Comparison of ENCODE assay signal across 1 cellular context in genomic region chr20:17827759-17828559, GRCh38.
TF ChIP-seq lines count a peak whose summit lies in the region.

No MANE protein-coding gene starts in this region.

TF ChIP-seq in HepG2, 621 proteins besides CTCF, POLR2A, EP300 and RAD21 (continued from another document and continues in another):
- TF ChIP-seq, protein P1, sequence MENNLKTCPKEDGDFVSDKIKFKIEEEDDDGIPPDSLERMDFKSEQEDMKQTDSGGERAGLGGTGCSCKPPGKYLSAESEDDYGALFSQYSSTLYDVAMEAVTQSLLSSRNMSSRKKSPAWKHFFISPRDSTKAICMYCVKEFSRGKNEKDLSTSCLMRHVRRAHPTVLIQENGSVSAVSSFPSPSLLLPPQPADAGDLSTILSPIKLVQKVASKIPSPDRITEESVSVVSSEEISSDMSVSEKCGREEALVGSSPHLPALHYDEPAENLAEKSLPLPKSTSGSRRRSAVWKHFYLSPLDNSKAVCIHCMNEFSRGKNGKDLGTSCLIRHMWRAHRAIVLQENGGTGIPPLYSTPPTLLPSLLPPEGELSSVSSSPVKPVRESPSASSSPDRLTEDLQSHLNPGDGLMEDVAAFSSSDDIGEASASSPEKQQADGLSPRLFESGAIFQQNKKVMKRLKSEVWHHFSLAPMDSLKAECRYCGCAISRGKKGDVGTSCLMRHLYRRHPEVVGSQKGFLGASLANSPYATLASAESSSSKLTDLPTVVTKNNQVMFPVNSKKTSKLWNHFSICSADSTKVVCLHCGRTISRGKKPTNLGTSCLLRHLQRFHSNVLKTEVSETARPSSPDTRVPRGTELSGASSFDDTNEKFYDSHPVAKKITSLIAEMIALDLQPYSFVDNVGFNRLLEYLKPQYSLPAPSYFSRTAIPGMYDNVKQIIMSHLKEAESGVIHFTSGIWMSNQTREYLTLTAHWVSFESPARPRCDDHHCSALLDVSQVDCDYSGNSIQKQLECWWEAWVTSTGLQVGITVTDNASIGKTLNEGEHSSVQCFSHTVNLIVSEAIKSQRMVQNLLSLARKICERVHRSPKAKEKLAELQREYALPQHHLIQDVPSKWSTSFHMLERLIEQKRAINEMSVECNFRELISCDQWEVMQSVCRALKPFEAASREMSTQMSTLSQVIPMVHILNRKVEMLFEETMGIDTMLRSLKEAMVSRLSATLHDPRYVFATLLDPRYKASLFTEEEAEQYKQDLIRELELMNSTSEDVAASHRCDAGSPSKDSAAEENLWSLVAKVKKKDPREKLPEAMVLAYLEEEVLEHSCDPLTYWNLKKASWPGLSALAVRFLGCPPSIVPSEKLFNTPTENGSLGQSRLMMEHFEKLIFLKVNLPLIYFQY (CRISPR knock-in tag; IDR thresholded peaks at IDR 0.05; ENCODE audit: borderline replicate concordance) = peak; percentile 62; the same call in 1 of the 2 replicates
- TF ChIP-seq, protein P2, sequence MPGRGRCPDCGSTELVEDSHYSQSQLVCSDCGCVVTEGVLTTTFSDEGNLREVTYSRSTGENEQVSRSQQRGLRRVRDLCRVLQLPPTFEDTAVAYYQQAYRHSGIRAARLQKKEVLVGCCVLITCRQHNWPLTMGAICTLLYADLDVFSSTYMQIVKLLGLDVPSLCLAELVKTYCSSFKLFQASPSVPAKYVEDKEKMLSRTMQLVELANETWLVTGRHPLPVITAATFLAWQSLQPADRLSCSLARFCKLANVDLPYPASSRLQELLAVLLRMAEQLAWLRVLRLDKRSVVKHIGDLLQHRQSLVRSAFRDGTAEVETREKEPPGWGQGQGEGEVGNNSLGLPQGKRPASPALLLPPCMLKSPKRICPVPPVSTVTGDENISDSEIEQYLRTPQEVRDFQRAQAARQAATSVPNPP (CRISPR knock-in tag; IDR thresholded peaks at IDR 0.05) = 0 out of 2 replicates have a peak, but pooled peaks have one; percentile 6
- TF ChIP-seq KLF16 (CRISPR knock-in tag; IDR thresholded peaks at IDR 0.05) = no peak
- TF ChIP-seq DPF2 (CRISPR knock-in tag; IDR thresholded peaks at IDR 0.05; ENCODE audit: borderline replicate concordance, low read depth) = 0 out of 2 replicates have a peak, but pooled peaks have one; percentile 28
- no peak for TF ChIP-seq ZZZ3 (CRISPR knock-in tag; IDR thresholded peaks at IDR 0.05; ENCODE audit: borderline replicate concordance)
- TF ChIP-seq AGO1 (IDR thresholded peaks at IDR 0.05; ENCODE audit: low read depth, low read length, poor library complexity, severe bottlenecking) = no peak
- TF ChIP-seq BCL3 (CRISPR knock-in tag; IDR thresholded peaks at IDR 0.05) = no peak
- no peak for TF ChIP-seq ZNF775 (CRISPR knock-in tag; IDR thresholded peaks at IDR 0.05; ENCODE audit: borderline replicate concordance)
- TF ChIP-seq SP4 (CRISPR knock-in tag; IDR thresholded peaks at IDR 0.05) = no peak
- TF ChIP-seq GATAD1 (CRISPR knock-in tag; IDR thresholded peaks at IDR 0.05) = no peak
- no peak for TF ChIP-seq ZNF850 (CRISPR knock-in tag; conservative IDR thresholded peaks at IDR 0.05)
- 0 out of 2 replicates have a peak, but pooled peaks have one; percentile 25 for TF ChIP-seq ZSCAN31 (CRISPR knock-in tag; IDR thresholded peaks at IDR 0.05; ENCODE audit: low read depth)
- TF ChIP-seq ONECUT2 (CRISPR knock-in tag; IDR thresholded peaks at IDR 0.05) = no peak
- TF ChIP-seq ZNF235 (CRISPR knock-in tag; IDR thresholded peaks at IDR 0.05; ENCODE audit: borderline replicate concordance) = no peak
- 0 out of 2 replicates have a peak, but pooled peaks have one; percentile 78 for TF ChIP-seq ZNF256 (CRISPR knock-in tag; conservative IDR thresholded peaks at IDR 0.05)
- TF ChIP-seq, protein P3, sequence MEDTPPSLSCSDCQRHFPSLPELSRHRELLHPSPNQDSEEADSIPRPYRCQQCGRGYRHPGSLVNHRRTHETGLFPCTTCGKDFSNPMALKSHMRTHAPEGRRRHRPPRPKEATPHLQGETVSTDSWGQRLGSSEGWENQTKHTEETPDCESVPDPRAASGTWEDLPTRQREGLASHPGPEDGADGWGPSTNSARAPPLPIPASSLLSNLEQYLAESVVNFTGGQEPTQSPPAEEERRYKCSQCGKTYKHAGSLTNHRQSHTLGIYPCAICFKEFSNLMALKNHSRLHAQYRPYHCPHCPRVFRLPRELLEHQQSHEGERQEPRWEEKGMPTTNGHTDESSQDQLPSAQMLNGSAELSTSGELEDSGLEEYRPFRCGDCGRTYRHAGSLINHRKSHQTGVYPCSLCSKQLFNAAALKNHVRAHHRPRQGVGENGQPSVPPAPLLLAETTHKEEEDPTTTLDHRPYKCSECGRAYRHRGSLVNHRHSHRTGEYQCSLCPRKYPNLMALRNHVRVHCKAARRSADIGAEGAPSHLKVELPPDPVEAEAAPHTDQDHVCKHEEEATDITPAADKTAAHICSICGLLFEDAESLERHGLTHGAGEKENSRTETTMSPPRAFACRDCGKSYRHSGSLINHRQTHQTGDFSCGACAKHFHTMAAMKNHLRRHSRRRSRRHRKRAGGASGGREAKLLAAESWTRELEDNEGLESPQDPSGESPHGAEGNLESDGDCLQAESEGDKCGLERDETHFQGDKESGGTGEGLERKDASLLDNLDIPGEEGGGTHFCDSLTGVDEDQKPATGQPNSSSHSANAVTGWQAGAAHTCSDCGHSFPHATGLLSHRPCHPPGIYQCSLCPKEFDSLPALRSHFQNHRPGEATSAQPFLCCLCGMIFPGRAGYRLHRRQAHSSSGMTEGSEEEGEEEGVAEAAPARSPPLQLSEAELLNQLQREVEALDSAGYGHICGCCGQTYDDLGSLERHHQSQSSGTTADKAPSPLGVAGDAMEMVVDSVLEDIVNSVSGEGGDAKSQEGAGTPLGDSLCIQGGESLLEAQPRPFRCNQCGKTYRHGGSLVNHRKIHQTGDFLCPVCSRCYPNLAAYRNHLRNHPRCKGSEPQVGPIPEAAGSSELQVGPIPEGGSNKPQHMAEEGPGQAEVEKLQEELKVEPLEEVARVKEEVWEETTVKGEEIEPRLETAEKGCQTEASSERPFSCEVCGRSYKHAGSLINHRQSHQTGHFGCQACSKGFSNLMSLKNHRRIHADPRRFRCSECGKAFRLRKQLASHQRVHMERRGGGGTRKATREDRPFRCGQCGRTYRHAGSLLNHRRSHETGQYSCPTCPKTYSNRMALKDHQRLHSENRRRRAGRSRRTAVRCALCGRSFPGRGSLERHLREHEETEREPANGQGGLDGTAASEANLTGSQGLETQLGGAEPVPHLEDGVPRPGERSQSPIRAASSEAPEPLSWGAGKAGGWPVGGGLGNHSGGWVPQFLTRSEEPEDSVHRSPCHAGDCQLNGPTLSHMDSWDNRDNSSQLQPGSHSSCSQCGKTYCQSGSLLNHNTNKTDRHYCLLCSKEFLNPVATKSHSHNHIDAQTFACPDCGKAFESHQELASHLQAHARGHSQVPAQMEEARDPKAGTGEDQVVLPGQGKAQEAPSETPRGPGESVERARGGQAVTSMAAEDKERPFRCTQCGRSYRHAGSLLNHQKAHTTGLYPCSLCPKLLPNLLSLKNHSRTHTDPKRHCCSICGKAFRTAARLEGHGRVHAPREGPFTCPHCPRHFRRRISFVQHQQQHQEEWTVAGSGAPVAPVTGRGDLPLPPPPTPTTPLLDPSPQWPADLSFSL (CRISPR knock-in tag; IDR thresholded peaks at IDR 0.05) = no peak
- TF ChIP-seq JARID2 (CRISPR knock-in tag; IDR thresholded peaks at IDR 0.05; ENCODE audit: insufficient replicate concordance) = no peak
- peak; percentile 75 for TF ChIP-seq NR2F6 (IDR thresholded peaks at IDR 0.05)
- TF ChIP-seq NR2F6 (CRISPR knock-in tag; IDR thresholded peaks at IDR 0.05) = peak; percentile 74
- no peak for TF ChIP-seq YY1 (IDR thresholded peaks at IDR 0.05; ENCODE audit: insufficient read depth, insufficient replicate concordance, low read depth, low read length)
- no peak for TF ChIP-seq WIZ (CRISPR knock-in tag; IDR thresholded peaks at IDR 0.05)
- TF ChIP-seq TFE3 (CRISPR knock-in tag; IDR thresholded peaks at IDR 0.05) = peak; percentile 48; the same call in 1 of the 2 replicates
- TF ChIP-seq JDP2 (CRISPR knock-in tag; IDR thresholded peaks at IDR 0.05; ENCODE audit: borderline replicate concordance) = no peak
- no peak for TF ChIP-seq ZNF496 (CRISPR knock-in tag; IDR thresholded peaks at IDR 0.05; ENCODE audit: insufficient replicate concordance)
- no peak for TF ChIP-seq BCLAF1 (IDR thresholded peaks at IDR 0.05)
- TF ChIP-seq ZSCAN12 (CRISPR knock-in tag; IDR thresholded peaks at IDR 0.05) = no peak
- no peak for TF ChIP-seq SNAPC5 (CRISPR knock-in tag; IDR thresholded peaks at IDR 0.05; ENCODE audit: borderline replicate concordance)
- no peak for TF ChIP-seq EZH2 (conservative IDR thresholded peaks at IDR 0.05; ENCODE audit: low read depth, low read length)
- no peak for TF ChIP-seq ZSCAN29 (CRISPR knock-in tag; conservative IDR thresholded peaks at IDR 0.05)
- no peak for TF ChIP-seq KLF12 (CRISPR knock-in tag; IDR thresholded peaks at IDR 0.05; ENCODE audit: borderline replicate concordance)
- TF ChIP-seq, protein P4, sequence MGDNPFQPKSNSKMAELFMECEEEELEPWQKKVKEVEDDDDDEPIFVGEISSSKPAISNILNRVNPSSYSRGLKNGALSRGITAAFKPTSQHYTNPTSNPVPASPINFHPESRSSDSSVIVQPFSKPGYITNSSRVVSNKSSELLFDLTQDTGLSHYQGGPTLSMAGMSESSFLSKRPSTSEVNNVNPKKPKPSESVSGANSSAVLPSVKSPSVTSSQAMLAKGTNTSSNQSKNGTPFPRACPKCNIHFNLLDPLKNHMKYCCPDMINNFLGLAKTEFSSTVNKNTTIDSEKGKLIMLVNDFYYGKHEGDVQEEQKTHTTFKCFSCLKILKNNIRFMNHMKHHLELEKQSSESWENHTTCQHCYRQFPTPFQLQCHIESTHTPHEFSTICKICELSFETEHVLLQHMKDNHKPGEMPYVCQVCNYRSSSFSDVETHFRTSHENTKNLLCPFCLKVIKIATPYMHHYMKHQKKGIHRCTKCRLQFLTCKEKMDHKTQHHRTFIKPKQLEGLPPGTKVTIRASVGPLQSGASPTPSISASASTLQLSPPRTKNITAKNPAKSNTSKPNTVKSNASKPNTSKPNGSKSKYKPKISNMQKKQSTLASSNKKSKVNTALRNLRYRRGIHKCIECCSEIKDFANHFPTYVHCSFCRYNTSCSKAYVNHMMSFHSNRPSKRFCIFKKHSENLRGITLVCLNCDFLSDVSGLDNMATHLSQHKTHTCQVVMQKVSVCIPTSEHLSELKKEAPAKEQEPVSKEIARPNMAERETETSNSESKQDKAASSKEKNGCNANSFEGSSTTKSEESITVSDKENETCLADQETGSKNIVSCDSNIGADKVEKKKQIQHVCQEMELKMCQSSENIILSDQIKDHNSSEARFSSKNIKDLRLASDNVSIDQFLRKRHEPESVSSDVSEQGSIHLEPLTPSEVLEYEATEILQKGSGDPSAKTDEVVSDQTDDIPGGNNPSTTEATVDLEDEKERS (CRISPR knock-in tag; IDR thresholded peaks at IDR 0.05) = no peak
- no peak for TF ChIP-seq CENPT (CRISPR knock-in tag; IDR thresholded peaks at IDR 0.05; ENCODE audit: low read depth)
- TF ChIP-seq, protein P5, sequence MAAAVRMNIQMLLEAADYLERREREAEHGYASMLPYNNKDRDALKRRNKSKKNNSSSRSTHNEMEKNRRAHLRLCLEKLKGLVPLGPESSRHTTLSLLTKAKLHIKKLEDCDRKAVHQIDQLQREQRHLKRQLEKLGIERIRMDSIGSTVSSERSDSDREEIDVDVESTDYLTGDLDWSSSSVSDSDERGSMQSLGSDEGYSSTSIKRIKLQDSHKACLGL (CRISPR knock-in tag; IDR thresholded peaks at IDR 0.05) = no peak
- TF ChIP-seq ZNF572 (CRISPR knock-in tag; IDR thresholded peaks at IDR 0.05) = 0 out of 2 replicates have a peak, but pooled peaks have one; percentile 10
- TF ChIP-seq NONO (IDR thresholded peaks at IDR 0.05) = no peak
- no peak for TF ChIP-seq NONO (CRISPR knock-in tag; conservative IDR thresholded peaks at IDR 0.05)
- TF ChIP-seq, protein P6, sequence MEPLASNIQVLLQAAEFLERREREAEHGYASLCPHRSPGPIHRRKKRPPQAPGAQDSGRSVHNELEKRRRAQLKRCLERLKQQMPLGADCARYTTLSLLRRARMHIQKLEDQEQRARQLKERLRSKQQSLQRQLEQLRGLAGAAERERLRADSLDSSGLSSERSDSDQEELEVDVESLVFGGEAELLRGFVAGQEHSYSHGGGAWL (CRISPR knock-in tag; IDR thresholded peaks at IDR 0.05) = no peak
- no peak for TF ChIP-seq SAP130 (CRISPR knock-in tag; IDR thresholded peaks at IDR 0.05; ENCODE audit: low read depth)
- peak; percentile 86 for TF ChIP-seq ESRRA (CRISPR knock-in tag; IDR thresholded peaks at IDR 0.05; ENCODE audit: low read depth)
- peak; percentile 32; the same call in 1 of the 2 replicates for TF ChIP-seq ZNF292 (CRISPR knock-in tag; IDR thresholded peaks at IDR 0.05; ENCODE audit: borderline replicate concordance, low read depth)
